Comparison of ENCODE assay signal across 34 cellular contexts in genomic region chr16:828891-829290, GRCh38. TPM values are rescaled to one million over a fixed set of nuclear protein-coding genes. Genes with fewer than 3 reads are reported as not detected.
"Had no signal": no experiment of that assay in that cellular context is flagged by ENCODE, and none has a peak within 500 bp of the region (broad histone marks: within the 10 kb centered on the region; RNA-seq: fewer than 3 reads in every experiment).

No MANE protein-coding gene starts in this region.

- DNase-seq: colonic mucosa; cortex of kidney; effector CD8-positive, alpha-beta T cell; effector memory CD8-positive, alpha-beta T cell; endodermal cell; erythroblast; esophagus squamous epithelium; foreskin fibroblast; foreskin melanocyte; gastrocnemius medialis; glutamatergic neuron; head of caudate nucleus; heart right ventricle; hippocampal formation; immature natural killer cell; islet precursor cell; kidney; kidney glomerular epithelial cell; left colon; left ventricle myocardium superior; lower lobe of right lung; mesenchymal stem cell had no signal

- H3K27ac ChIP-seq: colonic mucosa, epithelial cell of prostate, esophagus squamous epithelium, gastrocnemius medialis, heart right ventricle, lower lobe of right lung had no signal

- H3K9me3 ChIP-seq: colonic mucosa, esophagus squamous epithelium, gastrocnemius medialis, lower lobe of right lung had no signal

- H3K4me3 ChIP-seq: colonic mucosa, esophagus squamous epithelium, gastrocnemius medialis, heart right ventricle, lower lobe of right lung had no signal

- H3K27me3 ChIP-seq: colonic mucosa had no signal

- H3K4me1 ChIP-seq: colonic mucosa, gastrocnemius medialis, heart right ventricle, lower lobe of right lung had no signal

- H3K36me3 ChIP-seq: colonic mucosa, esophagus squamous epithelium, gastrocnemius medialis, heart right ventricle, lower lobe of right lung had no signal

- ATAC-seq: effector memory CD8-positive, alpha-beta T cell; gastrocnemius medialis; heart right ventricle; left colon; left lobe of liver; left ventricle myocardium superior; lower lobe of right lung had no signal

RNA-seq across cellular contexts. Expression of gene GNG13, which starts 28.4 kb away (rescaled TPM):
- total RNA-seq: chondrocyte, dermis microvascular lymphatic vessel endothelial cell, endodermal cell, esophagus mucosa, esophagus squamous epithelium, gastrocnemius medialis, glomerular endothelial cell, heart right ventricle, kidney, left lobe of liver, left ventricle myocardium superior, lower leg skin, lower lobe of right lung, lung microvascular endothelial cell, mesenteric fat pad, mesothelial cell of epicardium, mononuclear cell, mucosa of gallbladder had no signal
- polyA plus RNA-seq: heart right ventricle, immature natural killer cell had no signal
